Comparison of ENCODE assay signal across 1 cellular context in genomic region chr12:18798445-18799139, GRCh38.
TF ChIP-seq lines count a peak whose summit lies in the region.

No MANE protein-coding gene starts in this region.

TF ChIP-seq in A549, 52 proteins besides CTCF, POLR2A, EP300 and RAD21 (continued from another document):
- TF ChIP-seq PBX3 (IDR thresholded peaks at IDR 0.05) (no peak), HMGXB4 (CRISPR knock-in tag; IDR thresholded peaks at IDR 0.05; ENCODE audit: borderline replicate concordance) (no peak), EHMT2 (IDR thresholded peaks at IDR 0.05; ENCODE audit: low read depth) (no peak)
